Comparison of ENCODE assay signal across 1 cellular context in the genomic region with DNA sequence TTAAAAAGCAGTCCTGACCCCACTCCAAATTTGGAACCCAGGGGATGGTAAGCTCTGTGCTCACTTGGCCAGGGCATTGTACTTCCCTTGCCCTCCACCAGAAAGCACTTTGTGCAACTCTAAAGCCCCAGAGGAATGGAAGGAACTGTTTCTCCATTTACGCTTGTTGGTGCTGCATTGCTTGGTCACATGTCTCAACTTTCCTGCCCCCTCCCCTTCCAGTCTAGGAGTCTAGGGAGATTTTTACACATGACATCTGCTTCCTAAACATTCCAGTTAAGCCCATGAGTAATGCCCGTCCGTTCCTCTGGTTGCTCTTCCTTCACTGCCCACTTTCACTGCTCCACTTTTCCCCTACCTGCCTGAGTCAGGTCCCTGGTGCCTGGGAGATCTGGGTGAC.
TF ChIP-seq lines count a peak whose summit lies in the region.

No MANE protein-coding gene starts in this region.

TF ChIP-seq in WTC11, 78 proteins besides CTCF, POLR2A, EP300 and RAD21 (continued from another document):
- TF ChIP-seq, protein P1, sequence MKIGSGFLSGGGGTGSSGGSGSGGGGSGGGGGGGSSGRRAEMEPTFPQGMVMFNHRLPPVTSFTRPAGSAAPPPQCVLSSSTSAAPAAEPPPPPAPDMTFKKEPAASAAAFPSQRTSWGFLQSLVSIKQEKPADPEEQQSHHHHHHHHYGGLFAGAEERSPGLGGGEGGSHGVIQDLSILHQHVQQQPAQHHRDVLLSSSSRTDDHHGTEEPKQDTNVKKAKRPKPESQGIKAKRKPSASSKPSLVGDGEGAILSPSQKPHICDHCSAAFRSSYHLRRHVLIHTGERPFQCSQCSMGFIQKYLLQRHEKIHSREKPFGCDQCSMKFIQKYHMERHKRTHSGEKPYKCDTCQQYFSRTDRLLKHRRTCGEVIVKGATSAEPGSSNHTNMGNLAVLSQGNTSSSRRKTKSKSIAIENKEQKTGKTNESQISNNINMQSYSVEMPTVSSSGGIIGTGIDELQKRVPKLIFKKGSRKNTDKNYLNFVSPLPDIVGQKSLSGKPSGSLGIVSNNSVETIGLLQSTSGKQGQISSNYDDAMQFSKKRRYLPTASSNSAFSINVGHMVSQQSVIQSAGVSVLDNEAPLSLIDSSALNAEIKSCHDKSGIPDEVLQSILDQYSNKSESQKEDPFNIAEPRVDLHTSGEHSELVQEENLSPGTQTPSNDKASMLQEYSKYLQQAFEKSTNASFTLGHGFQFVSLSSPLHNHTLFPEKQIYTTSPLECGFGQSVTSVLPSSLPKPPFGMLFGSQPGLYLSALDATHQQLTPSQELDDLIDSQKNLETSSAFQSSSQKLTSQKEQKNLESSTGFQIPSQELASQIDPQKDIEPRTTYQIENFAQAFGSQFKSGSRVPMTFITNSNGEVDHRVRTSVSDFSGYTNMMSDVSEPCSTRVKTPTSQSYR (CRISPR knock-in tag; IDR thresholded peaks at IDR 0.05), result no peak
- TF ChIP-seq, protein P2, sequence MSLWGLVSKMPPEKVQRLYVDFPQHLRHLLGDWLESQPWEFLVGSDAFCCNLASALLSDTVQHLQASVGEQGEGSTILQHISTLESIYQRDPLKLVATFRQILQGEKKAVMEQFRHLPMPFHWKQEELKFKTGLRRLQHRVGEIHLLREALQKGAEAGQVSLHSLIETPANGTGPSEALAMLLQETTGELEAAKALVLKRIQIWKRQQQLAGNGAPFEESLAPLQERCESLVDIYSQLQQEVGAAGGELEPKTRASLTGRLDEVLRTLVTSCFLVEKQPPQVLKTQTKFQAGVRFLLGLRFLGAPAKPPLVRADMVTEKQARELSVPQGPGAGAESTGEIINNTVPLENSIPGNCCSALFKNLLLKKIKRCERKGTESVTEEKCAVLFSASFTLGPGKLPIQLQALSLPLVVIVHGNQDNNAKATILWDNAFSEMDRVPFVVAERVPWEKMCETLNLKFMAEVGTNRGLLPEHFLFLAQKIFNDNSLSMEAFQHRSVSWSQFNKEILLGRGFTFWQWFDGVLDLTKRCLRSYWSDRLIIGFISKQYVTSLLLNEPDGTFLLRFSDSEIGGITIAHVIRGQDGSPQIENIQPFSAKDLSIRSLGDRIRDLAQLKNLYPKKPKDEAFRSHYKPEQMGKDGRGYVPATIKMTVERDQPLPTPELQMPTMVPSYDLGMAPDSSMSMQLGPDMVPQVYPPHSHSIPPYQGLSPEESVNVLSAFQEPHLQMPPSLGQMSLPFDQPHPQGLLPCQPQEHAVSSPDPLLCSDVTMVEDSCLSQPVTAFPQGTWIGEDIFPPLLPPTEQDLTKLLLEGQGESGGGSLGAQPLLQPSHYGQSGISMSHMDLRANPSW (CRISPR knock-in tag; conservative IDR thresholded peaks at IDR 0.05; ENCODE audit: low read depth), result no peak
- no peak for TF ChIP-seq FOXK1 (CRISPR knock-in tag; IDR thresholded peaks at IDR 0.05)
